Comparison of ENCODE assay signal across 1 cellular context in genomic region chr2:72953528-72953927, GRCh38.
TF ChIP-seq lines count a peak whose summit lies in the region.

No MANE protein-coding gene starts in this region.

TF ChIP-seq in H1, 55 proteins besides CTCF, POLR2A, EP300 and RAD21:
- TF ChIP-seq TEAD4 (IDR thresholded peaks at IDR 0.05; ENCODE audit: low read depth, low read length) (no peak), RBBP5 (IDR thresholded peaks at IDR 0.05; ENCODE audit: borderline replicate concordance, low read depth, low read length) (no peak), RNF2 (IDR thresholded peaks at IDR 0.05; ENCODE audit: borderline replicate concordance, low read depth, low read length, missing control alignments, poor library complexity, severe bottlenecking) (no peak), SRF (IDR thresholded peaks at IDR 0.05; ENCODE audit: low read depth, low read length) (no peak), BACH1 (IDR thresholded peaks at IDR 0.05; ENCODE audit: low read length) (no peak), ATF2 (IDR thresholded peaks at IDR 0.05; ENCODE audit: low read length) (no peak), BCL11A (IDR thresholded peaks at IDR 0.05; ENCODE audit: low read depth in 2 of 2, low read length in 2 of 2) (no peak), CEBPB (IDR thresholded peaks at IDR 0.05; ENCODE audit: low read depth, low read length) (no peak), MAFK (IDR thresholded peaks at IDR 0.05; ENCODE audit: low read depth, low read length) (no peak), CHD1 (IDR thresholded peaks at IDR 0.05; ENCODE audit: low read depth, low read length) (no peak), BRCA1 (IDR thresholded peaks at IDR 0.05; ENCODE audit: low read depth, low read length) (no peak), KDM1A (IDR thresholded peaks at IDR 0.05; ENCODE audit: borderline replicate concordance, low read length) (no peak), ASH2L (IDR thresholded peaks at IDR 0.05; ENCODE audit: low read length) (no peak), SIRT6 (IDR thresholded peaks at IDR 0.05; ENCODE audit: low read length) (no peak), PHF8 (conservative IDR thresholded peaks at IDR 0.05; ENCODE audit: low read depth, low read length) (no peak), KDM4A (IDR thresholded peaks at IDR 0.05; ENCODE audit: low read depth, low read length, severe bottlenecking) (no peak), EZH2 (IDR thresholded peaks at IDR 0.05; ENCODE audit: low read depth, low read length, severe bottlenecking) (no peak), E2F6 (IDR thresholded peaks at IDR 0.05) (no peak)
- TF ChIP-seq, protein P1, sequence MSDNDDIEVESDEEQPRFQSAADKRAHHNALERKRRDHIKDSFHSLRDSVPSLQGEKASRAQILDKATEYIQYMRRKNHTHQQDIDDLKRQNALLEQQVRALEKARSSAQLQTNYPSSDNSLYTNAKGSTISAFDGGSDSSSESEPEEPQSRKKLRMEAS (IDR thresholded peaks at IDR 0.05): no peak
